ENCODE assay signal across 13 cellular contexts in the genomic region with DNA sequence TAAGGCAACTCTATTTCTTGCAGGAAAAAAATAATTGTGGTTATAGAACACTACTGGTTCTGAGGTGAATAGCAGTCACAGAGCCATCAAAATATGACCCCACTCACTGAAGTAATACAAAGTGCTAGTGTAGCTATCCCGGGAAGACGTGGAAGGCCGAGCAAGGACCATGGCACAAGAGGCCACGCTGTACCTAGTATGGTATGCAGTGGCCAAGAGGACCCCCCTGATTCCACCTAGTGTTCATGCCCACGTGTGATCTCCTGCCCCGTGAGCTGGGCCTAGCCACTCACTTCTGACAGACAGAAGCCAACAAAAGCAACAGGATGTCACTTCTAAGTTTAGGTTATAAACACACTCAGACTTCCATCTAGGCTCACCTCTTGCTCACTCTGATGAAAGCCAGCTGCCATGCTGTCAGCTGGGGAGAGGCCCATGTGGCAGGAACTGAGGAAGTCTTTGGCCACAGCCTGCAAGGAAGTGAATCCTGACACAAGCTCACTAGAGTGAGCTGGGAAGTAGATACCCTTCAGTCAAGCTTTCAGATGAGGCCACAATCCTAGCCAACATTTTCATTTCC.
DNase-seq lines count a peak whose midpoint lies in the region; ATAC-seq and TF ChIP-seq lines count a peak whose summit lies in the region.
"Had no signal": no experiment of that assay in that cellular context is flagged by ENCODE, and none has a peak within 500 bp of the region (broad histone marks: within the 10 kb centered on the region; RNA-seq: fewer than 3 reads in every experiment).

No MANE protein-coding gene starts in this region.

- ATAC-seq in memory B cell (ENCODE audit: low read depth): no peak
- no peak for ATAC-seq in GM18861 (IDR thresholded peaks at IDR 0.05; ENCODE audit: unreplicated experiment)
- ATAC-seq in GM19467 (IDR thresholded peaks at IDR 0.05; ENCODE audit: unreplicated experiment): no peak
- ATAC-seq in HG03457 (IDR thresholded peaks at IDR 0.05; ENCODE audit: unreplicated experiment): no peak
- ATAC-seq: lower lobe of right lung had no signal

- H3K9me3 Mint-ChIP-seq in T-helper 1 cell treated with Interleukin-12 subunit alpha and Interleukin-12 subunit beta and Interleukin-4 antibody, amounts not matched to agents 30 μg/mL and 1 μg/mL, for 36 hours: no peaks in the 10 kb centered on the region
- H3K9me3 Mint-ChIP-seq in memory B cell: peaks cover 2% of the 10 kb centered on the region

- H3K27me3 Mint-ChIP-seq in T-helper 1 cell treated with Interleukin-12 subunit alpha and Interleukin-12 subunit beta and Interleukin-4 antibody, amounts not matched to agents 30 μg/mL and 1 μg/mL, for 36 hours (ENCODE audit: low read depth): no peaks in the 10 kb centered on the region
- H3K27me3 Mint-ChIP-seq in memory B cell: no peaks in the 10 kb centered on the region

- TF ChIP-seq CTCF in GM12865 (IDR thresholded peaks at IDR 0.05; ENCODE audit: insufficient read depth, low read depth, low read length, missing control alignments): no peak

- peaks cover 57% of the 10 kb centered on the region for H3K36me3 Mint-ChIP-seq in T-helper 1 cell treated with Interleukin-12 subunit alpha and Interleukin-12 subunit beta and Interleukin-4 antibody, amounts not matched to agents 30 μg/mL and 1 μg/mL, for 36 hours (ENCODE audit: low read depth)
- peaks cover 49% of the 10 kb centered on the region for H3K36me3 Mint-ChIP-seq in memory B cell

- DNase-seq in T-helper 1 cell: no peak
- peak; percentile 52 for DNase-seq in GM12865 (ENCODE audit: low read depth)
- DNase-seq in UCSD-AML1 (lab: John Stamatoyannopoulos, UW; ENCODE audit: unreplicated experiment): peak; percentile 23
- no peak for DNase-seq in memory B cell (ENCODE audit: low spot score in 2 of 2)
- DNase-seq: hippocampal formation, lower lobe of right lung, NCI-H1105, NCI-H226, upper lobe of left lung had no signal

- H3K27ac Mint-ChIP-seq in T-helper 1 cell treated with Interleukin-12 subunit alpha and Interleukin-12 subunit beta and Interleukin-4 antibody, amounts not matched to agents 30 μg/mL and 1 μg/mL, for 36 hours: peak overlapping the region; percentile 72
- H3K27ac Mint-ChIP-seq in memory B cell: peak overlapping the region; percentile 82

- H3K4me1 Mint-ChIP-seq in T-helper 1 cell treated with Interleukin-12 subunit alpha and Interleukin-12 subunit beta and Interleukin-4 antibody, amounts not matched to agents 30 μg/mL and 1 μg/mL, for 36 hours (ENCODE audit: low read depth): peaks cover 37% of the 10 kb centered on the region
- H3K4me1 Mint-ChIP-seq in memory B cell: peaks cover 34% of the 10 kb centered on the region

- H3K4me3 Mint-ChIP-seq in T-helper 1 cell treated with Interleukin-12 subunit alpha and Interleukin-12 subunit beta and Interleukin-4 antibody, amounts not matched to agents 30 μg/mL and 1 μg/mL, for 36 hours: no peak overlapping the region
- no peak overlapping the region for H3K4me3 Mint-ChIP-seq in memory B cell

- no peak overlapping the region for H3K4me3 ChIP-seq in GM12865 (ENCODE audit: low read depth, low read length)
- H3K4me3 ChIP-seq: lower lobe of right lung, upper lobe of left lung had no signal

Comparison
In these comparisons a context has a peak if more than half of its experiments do, and no peak if none do; other contexts are left out.
1. DNase-seq: peak in GM12865 (single experiment) and UCSD-AML1 (single experiment); none in T-helper 1 cell (0 of 5) and memory B cell (0 of 2).